13 cellular contexts compared by ENCODE assay signal in genomic region chr16:12426122-12426521, GRCh38.
DNase-seq lines count a peak whose midpoint lies in the region; ATAC-seq, FAIRE-seq and TF ChIP-seq lines count a peak whose summit lies in the region.
"Had no signal": no experiment of that assay in that cellular context is flagged by ENCODE, and none has a peak within 500 bp of the region (broad histone marks: within the 10 kb centered on the region; RNA-seq: fewer than 3 reads in every experiment).

No MANE protein-coding gene starts in this region.

- no peaks in the 10 kb centered on the region for H3K9me3 Mint-ChIP-seq in natural killer cell treated with Interleukin-12 subunit alpha and Interleukin-12 subunit beta and Interleukin-15 and Interleukin-18, amount 100 ng/mL, for 72 hours
- H3K9me3 Mint-ChIP-seq: activated naive CD4-positive, alpha-beta T cell treated with anti-CD3 and anti-CD28 coated beads, Interleukin-2, amount 10 ng/mL, durations not matched to agents 7 days and 5 days had no signal

- H3K27ac Mint-ChIP-seq in natural killer cell treated with Interleukin-12 subunit alpha and Interleukin-12 subunit beta and Interleukin-15 and Interleukin-18, amount 100 ng/mL, for 72 hours, result no peak overlapping the region
- H3K27ac Mint-ChIP-seq: activated naive CD4-positive, alpha-beta T cell treated with anti-CD3 and anti-CD28 coated beads, Interleukin-2, amount 10 ng/mL, durations not matched to agents 7 days and 5 days had no signal

- H3K27me3 Mint-ChIP-seq in natural killer cell treated with Interleukin-12 subunit alpha and Interleukin-12 subunit beta and Interleukin-15 and Interleukin-18, amount 100 ng/mL, for 72 hours, result no peaks in the 10 kb centered on the region
- H3K27me3 Mint-ChIP-seq: activated naive CD4-positive, alpha-beta T cell treated with anti-CD3 and anti-CD28 coated beads, Interleukin-2, amount 10 ng/mL, durations not matched to agents 7 days and 5 days had no signal

- H3K4me1 Mint-ChIP-seq in natural killer cell treated with Interleukin-12 subunit alpha and Interleukin-12 subunit beta and Interleukin-15 and Interleukin-18, amount 100 ng/mL, for 72 hours (ENCODE audit: low read depth in 2 of 2), result peaks cover 11 to 17% of the 10 kb centered on the region in 2 donors

- H3K4me3 Mint-ChIP-seq in natural killer cell treated with Interleukin-12 subunit alpha and Interleukin-12 subunit beta and Interleukin-15 and Interleukin-18, amount 100 ng/mL, for 72 hours, result no peak overlapping the region
- H3K4me3 Mint-ChIP-seq: activated naive CD4-positive, alpha-beta T cell treated with anti-CD3 and anti-CD28 coated beads, Interleukin-2, amount 10 ng/mL, durations not matched to agents 7 days and 5 days had no signal

- in situ Hi-C loops in astrocyte of the cerebellum (cut with HindIII; ENCODE audit: low sequenced_read_pairs), result no loop called here

- H3K4me3 ChIP-seq in astrocyte of the cerebellum (ENCODE audit: low read depth, low read length), result no peak overlapping the region
- H3K4me3 ChIP-seq: heart right ventricle had no signal

- TF ChIP-seq CTCF in D721Med (IDR thresholded peaks at IDR 0.05; ENCODE audit: insufficient read depth, missing control alignments), result no peak
- no peak for TF ChIP-seq CTCF in astrocyte of the cerebellum (IDR thresholded peaks at IDR 0.05; ENCODE audit: low read depth, low read length, missing control alignments)

- FAIRE-seq in D721Med (lab: Jason Lieb, UNC), result peak; percentile 61

- DNase-seq in D721Med (ENCODE audit: insufficient read length, low spot score), result peak; percentile 67
- peak; percentile 54 for DNase-seq in NCI-H2227 (lab: John Stamatoyannopoulos, UW; ENCODE audit: unreplicated experiment)
- peak; percentile 49 for DNase-seq in astrocyte of the cerebellum (ENCODE audit: low read depth)
- DNase-seq in myocyte (ENCODE audit: low read depth), result peak; percentile 57
- no peak for DNase-seq in NCI-H526 treated with DMSO at 0.1 percent for 48 hours (lab: John Stamatoyannopoulos, UW)
- DNase-seq in natural killer cell treated with Interleukin-12 subunit alpha and Interleukin-12 subunit beta and Interleukin-15 and Interleukin-18, amount 100 ng/mL, for 72 hours (ENCODE audit: low spot score), result no peak
- DNase-seq in dermis blood vessel endothelial cell, result no peak
- DNase-seq: activated CD4-positive, alpha-beta T cell treated with anti-CD3 and anti-CD28 coated beads, Interleukin-2, amount 50 U/mL, for 48 hours; activated naive CD4-positive, alpha-beta T cell treated with anti-CD3 and anti-CD28 coated beads, Interleukin-2, amount 10 ng/mL, durations not matched to agents 7 days and 5 days; cortex of kidney; heart right ventricle; NCI-H748 treated with DMSO at 0.1 percent for 48 hours had no signal

- H3K36me3 Mint-ChIP-seq in natural killer cell treated with Interleukin-12 subunit alpha and Interleukin-12 subunit beta and Interleukin-15 and Interleukin-18, amount 100 ng/mL, for 72 hours, result no peaks in the 10 kb centered on the region

- no peak for ATAC-seq in natural killer cell treated with Interleukin-12 subunit alpha and Interleukin-12 subunit beta and Interleukin-15 and Interleukin-18, amount 100 ng/mL, for 72 hours
- no peak for ATAC-seq in HG03159 (IDR thresholded peaks at IDR 0.05; ENCODE audit: unreplicated experiment)
- ATAC-seq: heart right ventricle had no signal

Comparison
In these comparisons a context has a peak if more than half of its experiments do, and no peak if none do; other contexts are left out.
1. DNase-seq: peak in D721Med (single experiment), NCI-H2227 (single experiment), astrocyte of the cerebellum (single experiment) and myocyte (single experiment); none in NCI-H526 treated with DMSO at 0.1 percent for 48 hours (single experiment), natural killer cell treated with Interleukin-12 subunit alpha and Interleukin-12 subunit beta and Interleukin-15 and Interleukin-18, amount 100 ng/mL, for 72 hours (single experiment) and dermis blood vessel endothelial cell (single experiment).